In genomic region chr12:52924764-52925716, GRCh38 we compare ENCODE assay signal across 1 cellular context.
A peak's percentile ranks its signal among the peaks of the same experiment; 100 is the strongest.
TF ChIP-seq lines count a peak whose summit lies in the region.

No MANE protein-coding gene starts in this region.

TF ChIP-seq in IMR-90, 13 proteins besides CTCF, POLR2A, EP300 and RAD21 (continued from another document):
- TF ChIP-seq MAFK (IDR thresholded peaks at IDR 0.05; ENCODE audit: low read depth, low read length) (no peak), RFX5 (IDR thresholded peaks at IDR 0.05; ENCODE audit: low read depth, low read length) (no peak), SMC3 (IDR thresholded peaks at IDR 0.05; ENCODE audit: low read depth, low read length) (no peak), FOS (IDR thresholded peaks at IDR 0.05; ENCODE audit: low read depth, low read length) (peak; percentile 49; the same call in 1 of the 2 replicates)
